In the genomic region with DNA sequence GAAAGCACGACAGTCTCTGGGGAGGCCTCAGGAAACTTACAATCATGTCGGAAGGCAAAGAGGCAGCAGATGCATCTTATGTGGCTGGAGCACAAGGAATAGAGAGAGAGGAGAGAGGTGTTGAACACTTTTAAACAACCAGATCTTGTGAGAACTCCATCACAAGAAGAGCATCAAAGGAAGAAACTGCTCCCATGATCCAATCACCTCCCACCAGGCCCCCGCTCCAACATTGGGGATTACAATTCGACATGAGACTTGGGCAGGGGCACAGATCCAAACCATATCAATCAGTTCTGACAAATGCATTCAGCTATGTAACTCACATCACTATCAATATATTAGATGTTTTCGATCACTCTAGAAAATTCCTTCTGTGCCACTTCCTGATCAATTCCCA, we compare ENCODE assay signal across 19 cellular contexts.
"Had no signal": no experiment of that assay in that cellular context is flagged by ENCODE, and none has a peak within 500 bp of the region (broad histone marks: within the 10 kb centered on the region; RNA-seq: fewer than 3 reads in every experiment).

No MANE protein-coding gene starts in this region.

- H3K9me3 ChIP-seq: sigmoid colon, tibial nerve, uterus had no signal

- H3K27me3 Mint-ChIP-seq: activated CD4-positive, alpha-beta memory T cell treated with anti-CD3 and anti-CD28 coated beads for 36 hours; activated CD4-positive, alpha-beta T cell treated with anti-CD3 and anti-CD28 coated beads for 36 hours; activated CD8-positive, alpha-beta memory T cell treated with anti-CD3 and anti-CD28 coated beads, Interleukin-2, amount 10 ng/mL, durations not matched to agents 7 days and 5 days had no signal

- H3K4me1 Mint-ChIP-seq: activated CD8-positive, alpha-beta memory T cell treated with anti-CD3 and anti-CD28 coated beads, Interleukin-2, amount 10 ng/mL, durations not matched to agents 7 days and 5 days; activated naive CD8-positive, alpha-beta T cell treated with anti-CD3 and anti-CD28 coated beads, Interleukin-2, amount 10 ng/mL, durations not matched to agents 7 days and 5 days; activated T-helper 17 cell treated with anti-CD3 and anti-CD28 coated beads, Interleukin-2, amount 50 U/mL, for 72 hours; natural killer cell had no signal

- H3K36me3 ChIP-seq: sigmoid colon, tibial nerve, uterus had no signal

- H3K36me3 Mint-ChIP-seq: activated CD4-positive, alpha-beta memory T cell treated with anti-CD3 and anti-CD28 coated beads for 36 hours; activated CD8-positive, alpha-beta memory T cell treated with anti-CD3 and anti-CD28 coated beads, Interleukin-2, amount 10 ng/mL, durations not matched to agents 7 days and 5 days; activated naive CD8-positive, alpha-beta T cell treated with anti-CD3 and anti-CD28 coated beads, Interleukin-2, amount 10 ng/mL, durations not matched to agents 7 days and 5 days; brain; natural killer cell had no signal

- H3K4me3 Mint-ChIP-seq: activated CD4-positive, alpha-beta memory T cell treated with anti-CD3 and anti-CD28 coated beads for 36 hours; activated CD4-positive, alpha-beta T cell treated with anti-CD3 and anti-CD28 coated beads for 36 hours; activated CD8-positive, alpha-beta memory T cell treated with anti-CD3 and anti-CD28 coated beads, Interleukin-2, amount 10 ng/mL, durations not matched to agents 7 days and 5 days; activated naive CD8-positive, alpha-beta T cell treated with anti-CD3 and anti-CD28 coated beads, Interleukin-2, amount 10 ng/mL, durations not matched to agents 7 days and 5 days; activated T-helper 17 cell treated with anti-CD3 and anti-CD28 coated beads, Interleukin-2, amount 50 U/mL, for 72 hours; brain; natural killer cell had no signal

- H3K27ac ChIP-seq: sigmoid colon, tibial nerve, uterus had no signal

- H3K27ac Mint-ChIP-seq: activated CD4-positive, alpha-beta memory T cell treated with anti-CD3 and anti-CD28 coated beads for 36 hours; activated CD4-positive, alpha-beta T cell treated with anti-CD3 and anti-CD28 coated beads for 36 hours; activated CD8-positive, alpha-beta memory T cell treated with anti-CD3 and anti-CD28 coated beads, Interleukin-2, amount 10 ng/mL, durations not matched to agents 7 days and 5 days; activated naive CD8-positive, alpha-beta T cell treated with anti-CD3 and anti-CD28 coated beads, Interleukin-2, amount 10 ng/mL, durations not matched to agents 7 days and 5 days; activated T-helper 17 cell treated with anti-CD3 and anti-CD28 coated beads, Interleukin-2, amount 50 U/mL, for 72 hours; brain; natural killer cell had no signal

- H3K4me3 ChIP-seq: sigmoid colon, tibial nerve, uterus had no signal

- DNase-seq: activated CD4-positive, alpha-beta memory T cell treated with anti-CD3 and anti-CD28 coated beads for 36 hours; activated CD4-positive, alpha-beta T cell treated with anti-CD3 and anti-CD28 coated beads for 36 hours; activated CD8-positive, alpha-beta memory T cell treated with anti-CD3 and anti-CD28 coated beads, Interleukin-2, amount 10 ng/mL, durations not matched to agents 7 days and 5 days; activated naive CD4-positive, alpha-beta T cell; activated naive CD8-positive, alpha-beta T cell treated with anti-CD3 and anti-CD28 coated beads, Interleukin-2, amount 10 ng/mL, durations not matched to agents 7 days and 5 days; amygdala; central memory CD4-positive, alpha-beta T cell; cortex of kidney; effector CD4-positive, alpha-beta T cell; natural killer cell; posterior cingulate gyrus; sigmoid colon; stimulated activated CD4-positive, alpha-beta T cell treated with anti-CD3 and anti-CD28 coated beads, Interleukin-12 subunit alpha, Interleukin-12 subunit beta, amount 100 ng/mL, for 4 hours; stimulated activated naive CD8-positive, alpha-beta T cell treated with anti-CD3 and anti-CD28 coated beads, Interleukin-15, Interleukin-2, amounts not matched to agents 100 U/mL and 50 U/mL, for 24 hours; uterus had no signal

- H3K9me3 Mint-ChIP-seq: activated CD4-positive, alpha-beta memory T cell treated with anti-CD3 and anti-CD28 coated beads for 36 hours; activated naive CD8-positive, alpha-beta T cell treated with anti-CD3 and anti-CD28 coated beads, Interleukin-2, amount 10 ng/mL, durations not matched to agents 7 days and 5 days; activated T-helper 17 cell treated with anti-CD3 and anti-CD28 coated beads, Interleukin-2, amount 50 U/mL, for 72 hours; natural killer cell had no signal

- H3K27me3 ChIP-seq: sigmoid colon, tibial nerve, uterus had no signal

- H3K4me1 ChIP-seq: uterus had no signal

- ATAC-seq: activated CD4-positive, alpha-beta T cell treated with anti-CD3 and anti-CD28 coated beads for 36 hours; activated CD8-positive, alpha-beta memory T cell treated with anti-CD3 and anti-CD28 coated beads, Interleukin-2, amount 10 ng/mL, durations not matched to agents 7 days and 5 days; activated T-helper 17 cell treated with anti-CD3 and anti-CD28 coated beads, Interleukin-2, amount 50 U/mL, for 72 hours; esophagus mucosa; natural killer cell; stimulated activated naive CD8-positive, alpha-beta T cell treated with anti-CD3 and anti-CD28 coated beads, Interleukin-15, Interleukin-2, amounts not matched to agents 100 U/mL and 50 U/mL, for 24 hours had no signal
